Comparison of ENCODE assay signal across 9 cellular contexts in the genomic region with DNA sequence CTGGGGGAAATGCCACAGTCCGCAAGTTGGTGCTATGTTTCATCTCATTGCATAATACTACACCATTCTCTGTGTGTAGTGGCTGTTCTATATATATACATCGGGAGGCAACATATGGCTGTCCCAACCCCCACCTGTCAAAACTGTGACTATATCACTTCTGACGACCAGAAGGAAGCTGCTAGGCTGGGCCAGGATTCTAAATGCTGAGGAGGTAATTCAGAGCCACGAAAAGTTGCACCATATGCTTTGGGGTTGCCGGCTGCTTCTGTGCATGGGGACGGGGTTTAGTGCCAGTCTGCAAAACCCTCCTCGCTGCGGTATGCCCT. TPM values are rescaled to one million over a fixed set of nuclear protein-coding genes. Genes with fewer than 3 reads are reported as not detected.
DNase-seq lines count a peak whose midpoint lies in the region; ATAC-seq and TF ChIP-seq lines count a peak whose summit lies in the region.
"Had no signal": no experiment of that assay in that cellular context is flagged by ENCODE, and none has a peak within 500 bp of the region (broad histone marks: within the 10 kb centered on the region; RNA-seq: fewer than 3 reads in every experiment).

No MANE protein-coding gene starts in this region.

- no peak for ATAC-seq in HG03095 (IDR thresholded peaks at IDR 0.05; ENCODE audit: unreplicated experiment)
- no peak for ATAC-seq in GM19328 (IDR thresholded peaks at IDR 0.05; ENCODE audit: unreplicated experiment)
- no peak for ATAC-seq in HG02973 (IDR thresholded peaks at IDR 0.05; ENCODE audit: unreplicated experiment)

- H3K27me3 ChIP-seq in GM23248 (replicated peaks; ENCODE audit: insufficient read depth) (peaks cover 17% of the 10 kb centered on the region; the same call in 1 of the 2 replicates), H9 (ENCODE audit: insufficient read depth, low read length) (no peaks in the 10 kb centered on the region)

- H2BK20ac ChIP-seq in H9 (ENCODE audit: low read depth, low read length, poor library complexity, severe bottlenecking) = no peak overlapping the region

- no peak overlapping the region for H3K56ac ChIP-seq in H9 (ENCODE audit: insufficient read length, low read depth, low read length)

- DNase-seq in AG09309 (ENCODE audit: low read depth) (no peak), GM23248 (no peak), SK-N-MC (ENCODE audit: low read depth, low spot score) (no peak), germinal center (ENCODE audit: low spot score) (peak; percentile 27), H9 (no peak)

- no peaks in the 10 kb centered on the region for H3F3A ChIP-seq in GM23248 (ENCODE audit: insufficient read depth)

- no peak overlapping the region for H4K91ac ChIP-seq in H9 (ENCODE audit: insufficient read length, low read depth, low read length)

- no peak overlapping the region for H3K4me3 Mint-ChIP-seq in H9

- H4K8ac ChIP-seq in H9 (replicated peaks; ENCODE audit: insufficient read length, low read depth, low read length) = no peak overlapping the region

- no peak overlapping the region for H4K5ac ChIP-seq in H9 (ENCODE audit: insufficient read length, low read depth, low read length)

- H3K18ac ChIP-seq in H9 (ENCODE audit: insufficient read length, low read depth, low read length) = no peak overlapping the region

- H3K79me2 ChIP-seq in GM23248 (ENCODE audit: insufficient read depth) = no peaks in the 10 kb centered on the region
- H3K79me2 ChIP-seq in H9 (ENCODE audit: insufficient read depth, low read length) = no peaks in the 10 kb centered on the region

- H3T11ph ChIP-seq in H9 (ENCODE audit: low read length) = no peak overlapping the region

- no peak overlapping the region for H2BK15ac ChIP-seq in H9 (ENCODE audit: low read depth, low read length)

- H3K4me3 ChIP-seq in AG09309 (ENCODE audit: control insufficient read depth, low read depth, low read length) = peak overlapping the region; percentile 38
- peak overlapping the region; percentile 71 for H3K4me3 ChIP-seq in GM23248
- H3K4me3 ChIP-seq in SK-N-MC = peak overlapping the region; percentile 61

- no peak overlapping the region for H2BK120ac ChIP-seq in H9 (ENCODE audit: low read depth, low read length, poor library complexity, severe bottlenecking)

- H2AFZ ChIP-seq in GM23248 (peak overlapping the region; percentile 74), H9 (ENCODE audit: low read length) (no peak overlapping the region)

- no peaks in the 10 kb centered on the region for H3K79me1 ChIP-seq in H9 (ENCODE audit: insufficient read depth, low read depth, low read length, poor library complexity, severe bottlenecking)

- 28 to 29% methylated on average over 8 of the region's 8 CpGs for WGBS in GM23248 (ENCODE audit: low coverage in 1 of 2, low lambda C conversion rate in 2 of 2, missing lambda C conversion rate in 2 of 2), 2 experiments
- WGBS in H9 (ENCODE audit: extremely low coverage, insufficient read length, low lambda C conversion rate) = no CpG with 5 or more reads among the region's 8 CpGs

- TF ChIP-seq CTCF in AG09309 (IDR thresholded peaks at IDR 0.05; ENCODE audit: control insufficient read depth, insufficient read depth, low read depth, low read length, missing control alignments) (no peak), H9 (conservative IDR thresholded peaks at IDR 0.05) (no peak)

- no peak overlapping the region for H3K27ac Mint-ChIP-seq in H9

- in situ Hi-C loops in GM23248 (cut with MboI) = no loop called here

- H3K36me3 Mint-ChIP-seq in H9 (ENCODE audit: insufficient read depth in 1 of 3, low read depth in 3 of 3) = peaks cover 2 to 8% (median 2%) of the 10 kb centered on the region in 3 experiments; a peak in 4 of 7 replicates

- H4K20me1 ChIP-seq in GM23248 (ENCODE audit: insufficient read depth) (no peaks in the 10 kb centered on the region), H9 (ENCODE audit: control insufficient read depth, insufficient read depth, insufficient read length) (no peaks in the 10 kb centered on the region)

- H2AK5ac ChIP-seq in H9 (ENCODE audit: insufficient read length, low read length) = no peak overlapping the region

- no peaks in the 10 kb centered on the region for H3K9me3 Mint-ChIP-seq in H9

- H3K23me2 ChIP-seq in H9 (ENCODE audit: insufficient read length, low read depth, low read length, poor library complexity, severe bottlenecking) = no peaks in the 10 kb centered on the region

- no peaks in the 10 kb centered on the region; the same call in 1 of the 2 replicates for H3K27me3 Mint-ChIP-seq in H9 (ENCODE audit: low read depth)

- H3K36me3 ChIP-seq in GM23248 (ENCODE audit: low read depth) = no peaks in the 10 kb centered on the region
- H3K36me3 ChIP-seq in SK-N-MC (ENCODE audit: insufficient read depth, low read length) = no peaks in the 10 kb centered on the region
- H3K36me3 ChIP-seq: adrenal gland had no signal

- H2BK12ac ChIP-seq in H9 (ENCODE audit: insufficient read length, low read depth, low read length) = no peak overlapping the region

- H3K4ac ChIP-seq in H9 (ENCODE audit: low read depth, low read length) = no peak overlapping the region

- no peaks in the 10 kb centered on the region for H3K9me2 ChIP-seq in GM23248 (ENCODE audit: insufficient read depth)

- no peak overlapping the region for H3K14ac ChIP-seq in H9 (ENCODE audit: insufficient read depth, low read length)

- H3K23ac ChIP-seq in H9 (ENCODE audit: insufficient read length, low read depth, low read length) = no peak overlapping the region

- H3K4me1 ChIP-seq in GM23248 (ENCODE audit: insufficient read depth) = 0 out of 2 replicates have a peak, but pooled peaks cover 2% of the 10 kb centered on the region
- no peaks in the 10 kb centered on the region for H3K4me1 ChIP-seq in H9 (ENCODE audit: insufficient read depth, low read length)

- no peak overlapping the region for H3K27ac ChIP-seq in GM23248
- no peak overlapping the region for H3K27ac ChIP-seq in SK-N-MC
- no peak overlapping the region for H3K27ac ChIP-seq in H9 (ENCODE audit: insufficient read length, low read depth, low read length)

- H3K9me3 ChIP-seq in GM23248 (ENCODE audit: low read depth) (no peaks in the 10 kb centered on the region), SK-N-MC (ENCODE audit: low read depth, low read length) (no peaks in the 10 kb centered on the region), H9 (ENCODE audit: control insufficient read depth, low read depth, low read length) (no peaks in the 10 kb centered on the region)
- H3K9me3 ChIP-seq: adrenal gland had no signal

- H3K9ac ChIP-seq in GM23248 (no peak overlapping the region), SK-N-MC (ENCODE audit: insufficient read length) (no peak overlapping the region), H9 (ENCODE audit: extremely low read depth, insufficient read length, low read length) (no peak overlapping the region)

- peaks cover 31 to 43% of the 10 kb centered on the region in 2 experiments for H3K4me1 Mint-ChIP-seq in H9

- H2BK5ac ChIP-seq in H9 (ENCODE audit: insufficient read length, low read length) = no peak overlapping the region

- H3K4me2 ChIP-seq in GM23248 (ENCODE audit: unreplicated experiment) (peak overlapping the region; percentile 96), H9 (ENCODE audit: insufficient read depth, insufficient read length, low read length) (no peak overlapping the region)

RNA-seq across cellular contexts. Expression of a gene that starts 50.5 kb away (rescaled TPM):
- total RNA-seq in GM23248 (2014; rRNA removed; shearing (Covaris generic)) = not detected in 2 replicates
- polyA plus RNA-seq in GM23248 (2016; fragmentation: Nextera tagmentation; extraction: Ambion mirVana) = 0.03 TPM in 2 replicates
- total RNA-seq in H9 (2021) = 7.8 and 8.1 TPM in 2 replicates
